ENCODE assay signal across 1 cellular context in the genomic region with DNA sequence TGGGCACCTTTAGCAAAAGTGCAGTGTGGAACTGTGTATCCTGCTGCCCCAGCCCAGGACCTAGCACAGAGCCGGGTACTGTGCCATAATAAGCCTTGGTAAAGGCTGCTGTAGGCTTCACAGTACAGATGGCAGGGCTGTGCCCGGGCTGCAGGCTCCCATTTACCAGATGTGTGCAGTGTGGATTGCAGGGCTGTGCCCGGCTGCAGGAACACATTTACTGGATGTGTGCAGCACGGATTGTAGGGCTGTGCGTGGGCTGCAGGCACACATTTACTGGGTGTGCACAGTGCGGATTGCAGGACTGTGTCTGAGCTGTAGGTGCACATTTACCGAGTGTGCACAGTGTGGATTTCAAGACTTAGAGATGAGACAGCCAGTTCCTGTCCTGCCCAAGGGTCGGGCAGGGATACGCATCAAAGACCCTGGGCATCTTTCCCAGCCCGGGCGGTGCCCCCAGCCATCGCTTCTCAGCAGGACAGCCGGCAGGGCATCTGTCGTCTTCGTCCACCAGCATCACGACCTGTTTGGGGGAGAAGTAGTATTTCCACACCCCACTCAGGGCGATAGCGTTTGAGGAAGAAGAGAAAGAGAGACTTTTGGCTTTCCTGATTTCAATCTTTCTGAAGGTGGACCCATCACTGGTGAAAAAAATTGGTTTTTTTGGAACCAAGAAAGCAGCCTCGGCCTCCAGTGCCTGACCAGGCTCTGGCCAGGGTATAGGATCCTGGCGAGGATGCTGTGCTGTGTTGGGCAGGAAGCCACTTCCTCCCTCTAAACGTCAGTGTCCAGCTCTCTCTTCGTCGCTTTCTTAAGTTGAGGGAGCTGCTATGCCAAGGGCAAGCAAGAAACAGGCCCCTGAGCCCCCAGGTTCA.
TF ChIP-seq lines count a peak whose summit lies in the region.

No MANE protein-coding gene starts in this region.

TF ChIP-seq in neural cell, 6 proteins besides CTCF, POLR2A, EP300 and RAD21 (continued from another document):
- TF ChIP-seq, protein P1, sequence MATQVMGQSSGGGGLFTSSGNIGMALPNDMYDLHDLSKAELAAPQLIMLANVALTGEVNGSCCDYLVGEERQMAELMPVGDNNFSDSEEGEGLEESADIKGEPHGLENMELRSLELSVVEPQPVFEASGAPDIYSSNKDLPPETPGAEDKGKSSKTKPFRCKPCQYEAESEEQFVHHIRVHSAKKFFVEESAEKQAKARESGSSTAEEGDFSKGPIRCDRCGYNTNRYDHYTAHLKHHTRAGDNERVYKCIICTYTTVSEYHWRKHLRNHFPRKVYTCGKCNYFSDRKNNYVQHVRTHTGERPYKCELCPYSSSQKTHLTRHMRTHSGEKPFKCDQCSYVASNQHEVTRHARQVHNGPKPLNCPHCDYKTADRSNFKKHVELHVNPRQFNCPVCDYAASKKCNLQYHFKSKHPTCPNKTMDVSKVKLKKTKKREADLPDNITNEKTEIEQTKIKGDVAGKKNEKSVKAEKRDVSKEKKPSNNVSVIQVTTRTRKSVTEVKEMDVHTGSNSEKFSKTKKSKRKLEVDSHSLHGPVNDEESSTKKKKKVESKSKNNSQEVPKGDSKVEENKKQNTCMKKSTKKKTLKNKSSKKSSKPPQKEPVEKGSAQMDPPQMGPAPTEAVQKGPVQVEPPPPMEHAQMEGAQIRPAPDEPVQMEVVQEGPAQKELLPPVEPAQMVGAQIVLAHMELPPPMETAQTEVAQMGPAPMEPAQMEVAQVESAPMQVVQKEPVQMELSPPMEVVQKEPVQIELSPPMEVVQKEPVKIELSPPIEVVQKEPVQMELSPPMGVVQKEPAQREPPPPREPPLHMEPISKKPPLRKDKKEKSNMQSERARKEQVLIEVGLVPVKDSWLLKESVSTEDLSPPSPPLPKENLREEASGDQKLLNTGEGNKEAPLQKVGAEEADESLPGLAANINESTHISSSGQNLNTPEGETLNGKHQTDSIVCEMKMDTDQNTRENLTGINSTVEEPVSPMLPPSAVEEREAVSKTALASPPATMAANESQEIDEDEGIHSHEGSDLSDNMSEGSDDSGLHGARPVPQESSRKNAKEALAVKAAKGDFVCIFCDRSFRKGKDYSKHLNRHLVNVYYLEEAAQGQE (IDR thresholded peaks at IDR 0.05; ENCODE audit: borderline replicate concordance) = no peak
- no peak for TF ChIP-seq POLR2AphosphoS5 (IDR thresholded peaks at IDR 0.05)
- no peak for TF ChIP-seq TAF1 (IDR thresholded peaks at IDR 0.05; ENCODE audit: low read depth)
- TF ChIP-seq SMC3 (conservative IDR thresholded peaks at IDR 0.05; ENCODE audit: poor library complexity) = no peak
